28 cellular contexts compared by ENCODE assay signal in the genomic region with DNA sequence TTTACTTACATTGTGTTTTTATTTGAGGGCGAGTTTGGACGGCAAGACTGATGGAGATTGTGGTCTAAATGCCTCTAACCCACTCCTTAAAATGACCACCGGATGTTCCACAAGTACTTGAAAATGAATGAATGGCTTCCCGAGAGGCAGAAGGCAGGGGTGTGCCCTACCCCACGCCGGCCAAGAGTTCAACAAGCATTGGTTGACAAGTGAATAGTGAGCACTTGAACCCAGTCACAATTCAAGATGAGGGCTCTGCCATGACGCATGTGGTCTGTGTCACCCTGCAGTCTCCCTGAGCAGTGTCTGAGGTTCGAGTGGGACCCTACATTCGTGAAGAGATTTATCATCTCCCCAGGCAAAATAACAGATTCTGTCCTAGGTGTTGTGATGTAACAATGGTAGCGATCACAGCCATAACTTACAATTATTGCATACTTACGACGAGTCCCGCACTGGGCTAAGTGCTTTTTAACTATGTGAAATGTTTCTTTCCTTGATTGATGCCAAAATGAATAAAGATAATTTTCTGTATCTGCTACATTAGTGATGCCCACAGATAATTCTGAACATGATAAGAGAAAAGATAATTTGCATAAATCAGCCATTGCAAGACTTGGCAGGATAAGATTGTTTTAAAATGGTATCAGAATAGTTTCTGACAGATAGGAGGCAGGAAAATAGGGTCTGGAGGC.
"Had no signal": no experiment of that assay in that cellular context is flagged by ENCODE, and none has a peak within 500 bp of the region (broad histone marks: within the 10 kb centered on the region; RNA-seq: fewer than 3 reads in every experiment).

No MANE protein-coding gene starts in this region.

- DNase-seq: activated B cell treated with CpG ODN at 0.5 μM for 24 hours; activated CD4-positive, alpha-beta T cell treated with anti-CD3 and anti-CD28 coated beads for 36 hours; activated CD4-positive, alpha-beta T cell treated with anti-CD3 and anti-CD28 coated beads, Interleukin-2, amount 50 U/mL, for 48 hours; activated gamma-delta T cell; caudate nucleus; dermis blood vessel endothelial cell; effector CD8-positive, alpha-beta T cell; glutamatergic neuron; hippocampal formation; left ventricle myocardium superior; mammary epithelial cell; occipital lobe; right lobe of liver; small intestine; stimulated activated CD4-positive, alpha-beta T cell treated with anti-CD3 and anti-CD28 coated beads, Interleukin-15, amount 100 ng/mL, for 24 hours; stomach; T1000 had no signal

- H3K4me3 Mint-ChIP-seq: activated B cell treated with CpG ODN at 0.5 μM for 24 hours; activated CD4-positive, alpha-beta T cell treated with anti-CD3 and anti-CD28 coated beads for 36 hours; activated T-helper 1 cell treated with anti-CD3 and anti-CD28 coated beads, Interleukin-12 subunit alpha, Interleukin-12 subunit beta, Interleukin-2, Interleukin-4 antibody, amounts not matched to agents 30 ng/mL and 10 ng/mL and 1 ng/mL, durations not matched to agents 14 hours and 24 hours and 36 hours; stimulated activated memory B cell treated with anti-CD40 and anti-IgM and Interleukin-4, amounts not matched to agents 10 μg/mL and 1 μg/mL and 100 μg/mL, for 72 hours; T-helper 1 cell treated with Interleukin-12 subunit alpha and Interleukin-12 subunit beta and Interleukin-4 antibody, amounts not matched to agents 30 μg/mL and 1 μg/mL, for 36 hours had no signal

- H3K9me3 ChIP-seq: adrenal gland, ascending aorta, esophagus muscularis mucosa, right lobe of liver, suprapubic skin had no signal

- H3K36me3 ChIP-seq: adrenal gland, ascending aorta, brain microvascular endothelial cell, esophagus muscularis mucosa, right lobe of liver, stomach, suprapubic skin, tibial nerve had no signal

- H3K36me3 Mint-ChIP-seq: activated naive CD4-positive, alpha-beta T cell treated with anti-CD3 and anti-CD28 coated beads, Interleukin-2, amount 50 U/mL, for 72 hours; stimulated activated memory B cell treated with anti-CD40 and anti-IgM and Interleukin-4, amounts not matched to agents 10 μg/mL and 1 μg/mL and 100 μg/mL, for 72 hours had no signal

- H3K27ac ChIP-seq: adrenal gland, ascending aorta, brain microvascular endothelial cell, esophagus muscularis mucosa, right lobe of liver, stomach, suprapubic skin had no signal

- H3K27me3 ChIP-seq: ascending aorta, brain microvascular endothelial cell, right lobe of liver, tibial nerve had no signal

- H3K4me1 ChIP-seq: adrenal gland, ascending aorta, right lobe of liver, stomach had no signal

- H3K27ac Mint-ChIP-seq: activated B cell treated with CpG ODN at 0.5 μM for 24 hours; activated CD4-positive, alpha-beta T cell treated with anti-CD3 and anti-CD28 coated beads for 36 hours; activated T-helper 1 cell treated with anti-CD3 and anti-CD28 coated beads, Interleukin-12 subunit alpha, Interleukin-12 subunit beta, Interleukin-2, Interleukin-4 antibody, amounts not matched to agents 30 ng/mL and 10 ng/mL and 1 ng/mL, durations not matched to agents 14 hours and 24 hours and 36 hours; stimulated activated memory B cell treated with anti-CD40 and anti-IgM and Interleukin-4, amounts not matched to agents 10 μg/mL and 1 μg/mL and 100 μg/mL, for 72 hours; T-helper 1 cell treated with Interleukin-12 subunit alpha and Interleukin-12 subunit beta and Interleukin-4 antibody, amounts not matched to agents 30 μg/mL and 1 μg/mL, for 36 hours had no signal

- H3K9me3 Mint-ChIP-seq: activated B cell treated with CpG ODN at 0.5 μM for 24 hours; activated naive CD4-positive, alpha-beta T cell treated with anti-CD3 and anti-CD28 coated beads, Interleukin-2, amount 50 U/mL, for 72 hours; activated T-helper 1 cell treated with anti-CD3 and anti-CD28 coated beads, Interleukin-12 subunit alpha, Interleukin-12 subunit beta, Interleukin-2, Interleukin-4 antibody, amounts not matched to agents 30 ng/mL and 10 ng/mL and 1 ng/mL, durations not matched to agents 14 hours and 24 hours and 36 hours; nephron progenitor cell; stimulated activated memory B cell treated with anti-CD40 and anti-IgM and Interleukin-4, amounts not matched to agents 10 μg/mL and 1 μg/mL and 100 μg/mL, for 72 hours; T-helper 1 cell treated with Interleukin-12 subunit alpha and Interleukin-12 subunit beta and Interleukin-4 antibody, amounts not matched to agents 30 μg/mL and 1 μg/mL, for 36 hours had no signal

- ATAC-seq: activated CD4-positive, alpha-beta T cell treated with anti-CD3 and anti-CD28 coated beads for 36 hours; activated naive CD4-positive, alpha-beta T cell treated with anti-CD3 and anti-CD28 coated beads, Interleukin-2, amount 50 U/mL, for 72 hours; left ventricle myocardium superior; right lobe of liver; stimulated activated memory B cell treated with anti-CD40 and anti-IgM and Interleukin-4, amounts not matched to agents 10 μg/mL and 1 μg/mL and 100 μg/mL, for 72 hours had no signal

- H3K4me3 ChIP-seq: adrenal gland, ascending aorta, esophagus muscularis mucosa, right lobe of liver, stomach, suprapubic skin, tibial nerve had no signal
